ENCODE assay signal across 28 cellular contexts in the genomic region with DNA sequence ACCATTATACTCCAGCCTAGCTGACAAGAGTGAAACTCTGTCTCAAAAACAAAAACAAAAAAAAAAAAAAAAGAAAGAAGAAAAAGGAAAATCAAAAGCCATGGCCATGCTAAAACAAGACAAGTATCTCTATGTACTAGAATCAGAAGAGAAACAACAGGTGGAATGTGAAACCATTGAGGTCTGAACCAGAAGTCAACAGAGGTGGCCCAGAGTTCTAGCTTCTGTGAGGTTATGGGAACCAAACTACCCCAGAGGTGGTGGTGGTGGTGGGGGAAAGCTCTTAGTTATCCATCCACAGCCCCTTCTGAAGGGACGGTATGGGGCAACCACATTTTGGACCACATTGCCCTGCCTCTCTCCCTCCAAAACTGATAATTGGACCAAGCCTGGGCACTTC. TPM values are rescaled to one million over a fixed set of nuclear protein-coding genes. Genes with fewer than 3 reads are reported as not detected.
"Had no signal": no experiment of that assay in that cellular context is flagged by ENCODE, and none has a peak within 500 bp of the region (broad histone marks: within the 10 kb centered on the region; RNA-seq: fewer than 3 reads in every experiment).

No MANE protein-coding gene starts in this region.

- H3K27ac ChIP-seq: KMS-11, RWPE1 had no signal

- FAIRE-seq: HepG2 had no signal

- DNase-seq: IMR-90; Kasumi-1; MV-4-11; NCI-H1048; NCI-H1105; NCI-H1417; NCI-H1436 treated with DMSO at 0.1 percent for 48 hours; NCI-H1694 treated with DMSO at 0.1 percent for 48 hours; NCI-H1930; NCI-H2081; NCI-H2107; NCI-H2227 treated with DMSO at 0.1 percent for 48 hours; NCI-H446; NCI-H510A; NCI-H524 treated with DMSO at 0.1 percent for 48 hours; NCI-H69; NCI-H774; NK-92 treated with Interleukin-12 subunit alpha and Interleukin-12 subunit beta, amount 100 ng/mL, for 24 hours; PC-3; SHP77; SK-N-SH; T-helper 1 cell had no signal

- H3K4me2 ChIP-seq: KMS-11, SK-N-SH had no signal

- H3K9me2 ChIP-seq: SK-N-SH had no signal

- ATAC-seq: HepG2, Panc1, PC-3 had no signal

- H3K9ac ChIP-seq: KMS-11, SK-N-SH had no signal

- H3K9me3 ChIP-seq: SK-N-SH had no signal

RNA-seq across cellular contexts. Expression of gene ZNF366, which starts 59.5 kb away (rescaled TPM):
- total RNA-seq: HepG2, HT1080, IMR-90, OCI-LY7, PC-3 had no signal
- polyA plus RNA-seq: HepG2, IMR-90, SK-N-SH had no signal
